ENCODE assay signal across 8 cellular contexts in the genomic region with DNA sequence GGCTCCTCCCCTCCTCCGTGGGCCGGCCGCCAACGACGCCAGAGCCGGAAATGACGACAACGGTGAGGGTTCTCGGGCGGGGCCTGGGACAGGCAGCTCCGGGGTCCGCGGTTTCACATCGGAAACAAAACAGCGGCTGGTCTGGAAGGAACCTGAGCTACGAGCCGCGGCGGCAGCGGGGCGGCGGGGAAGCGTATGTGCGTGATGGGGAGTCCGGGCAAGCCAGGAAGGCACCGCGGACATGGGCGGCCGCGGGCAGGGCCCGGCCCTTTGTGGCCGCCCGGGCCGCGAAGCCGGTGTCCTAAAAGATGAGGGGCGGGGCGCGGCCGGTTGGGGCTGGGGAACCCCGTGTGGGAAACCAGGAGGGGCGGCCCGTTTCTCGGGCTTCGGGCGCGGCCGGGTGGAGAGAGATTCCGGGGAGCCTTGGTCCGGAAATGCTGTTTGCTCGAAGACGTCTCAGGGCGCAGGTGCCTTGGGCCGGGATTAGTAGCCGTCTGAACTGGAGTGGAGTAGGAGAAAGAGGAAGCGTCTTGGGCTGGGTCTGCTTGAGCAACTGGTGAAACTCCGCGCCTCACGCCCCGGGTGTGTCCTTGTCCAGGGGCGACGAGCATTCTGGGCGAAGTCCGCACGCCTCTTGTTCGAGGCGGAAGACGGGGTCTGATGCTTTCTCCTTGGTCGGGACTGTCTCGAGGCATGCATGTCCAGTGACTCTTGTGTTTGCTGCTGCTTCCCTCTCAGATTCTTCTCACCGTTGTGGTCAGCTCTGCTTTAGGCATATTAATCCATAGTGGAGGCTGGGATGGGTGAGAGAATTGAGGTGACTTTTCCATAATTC. TPM values are rescaled to one million over a fixed set of nuclear protein-coding genes. Genes with fewer than 3 reads are reported as not detected.
DNase-seq lines count a peak whose midpoint lies in the region; ATAC-seq, FAIRE-seq and TF ChIP-seq lines count a peak whose summit lies in the region.

A gene (plus strand): TSS at position 121 of the 835 bp plus-strand sequence. CDS start 11,513 bp downstream, outside the sequence.

- peak within 1 kb of the TSS; percentile 90 for H3K4me3 ChIP-seq in AG04450 (ENCODE audit: low read depth, low read length)
- H3K4me3 ChIP-seq in bronchial epithelial cell (ENCODE audit: low read depth, low read length), result peak within 1 kb of the TSS; percentile 85
- H3K4me3 ChIP-seq in small intestine (ENCODE audit: low read depth in 1 of 2, low read length in 2 of 2), result peak within 1 kb of the TSS; percentile 86 to 98

- peak; percentile 76 for DNase-seq in AG04450 (ENCODE audit: low read depth, low spot score)
- DNase-seq in NCI-H226, result peak; percentile 80
- DNase-seq in WTC11 (ENCODE audit: low spot score), result peak; percentile 99
- DNase-seq in bronchial epithelial cell (ENCODE audit: low read depth), result peak; percentile 80
- DNase-seq in iPS-NIHi11 (ENCODE audit: low spot score), result peak; percentile 99
- peak; percentile 95 for DNase-seq in small intestine

- CTCF ChIA-PET in AG04450 (lab: Charles Lee), result interaction anchor here (1.6 kb wide), 1 partner anchor 12 kb away, joined by 4 read pairs; no protein-coding TSS in a partner anchor
- CTCF ChIA-PET in WTC11 (lab: Charles Lee), result interaction anchor here (0.7 to 2.0 kb wide), 6 partner anchors 11 to 147 kb away, joined by 3 to 7 read pairs (median 4); no protein-coding TSS in a partner anchor

- WGBS in small intestine, 3 donors, result 0% methylated on average over 49 to 71 of the region's 71 CpGs

- FAIRE-seq in bronchial epithelial cell (lab: Jason Lieb, UNC), result no peak
- FAIRE-seq in small intestine (lab: Jason Lieb, UNC), result no peak

- H3K27ac ChIP-seq in AG04450 (ENCODE audit: low read depth, low read length), result peak within 1 kb of the TSS; percentile 93
- H3K27ac ChIP-seq in small intestine (ENCODE audit: low read depth in 1 of 2, low read length in 1 of 2), result peak within 1 kb of the TSS; percentile 98 to 99

- peaks cover 0 to 3% of the 10 kb centered on the region in 2 donors for H3K4me1 ChIP-seq in small intestine (ENCODE audit: control insufficient read depth in 2 of 2, insufficient read depth in 1 of 2, low read depth in 1 of 2, low read length in 1 of 2)

- peak; percentile 92 for ATAC-seq in GM18907 (IDR thresholded peaks at IDR 0.05; ENCODE audit: unreplicated experiment)
- peak; percentile 90 for ATAC-seq in HG03139 (IDR thresholded peaks at IDR 0.05; ENCODE audit: unreplicated experiment)
- peak; percentile 96 for ATAC-seq in WTC11

- peaks cover 21% of the 10 kb centered on the region for H3K36me3 Mint-ChIP-seq in WTC11

- H3K36me3 ChIP-seq in bronchial epithelial cell (ENCODE audit: control insufficient read depth, insufficient read depth, low read length), result peaks cover 1% of the 10 kb centered on the region
- no peaks in the 10 kb centered on the region for H3K36me3 ChIP-seq in small intestine (ENCODE audit: control insufficient read depth in 2 of 2, insufficient read depth in 2 of 2, low read length in 2 of 2)

- TF ChIP-seq CTCF in AG04450 (IDR thresholded peaks at IDR 0.05; ENCODE audit: low read depth, low read length) (no peak), WTC11 (IDR thresholded peaks at IDR 0.05) (no peak), bronchial epithelial cell (IDR thresholded peaks at IDR 0.05; ENCODE audit: insufficient read depth, low read length, severe bottlenecking) (no peak)

- H3K27me3 ChIP-seq in AG04450 (ENCODE audit: control insufficient read depth, insufficient read depth, low read length), result no peaks in the 10 kb centered on the region
- H3K27me3 ChIP-seq in bronchial epithelial cell (ENCODE audit: control insufficient read depth, insufficient read depth, low read length), result no peaks in the 10 kb centered on the region
- H3K27me3 ChIP-seq in small intestine (ENCODE audit: control insufficient read depth in 2 of 2, insufficient read depth in 2 of 2, low read length in 2 of 2), result no peaks in the 10 kb centered on the region

- POLR2A ChIA-PET in AG04450 (lab: Yijun Ruan, JAX), result interaction anchor here (0.6 to 1.2 kb wide), 8 partner anchors 11 to 1194 kb away, joined by 3 to 11 read pairs (median 4); a partner anchor contains a TSS
- POLR2A ChIA-PET in WTC11 (lab: Charles Lee), result interaction anchor here (0.9 to 1.5 kb wide), 8 partner anchors 9 to 477 kb away, joined by 3 to 11 read pairs (median 4); a partner anchor contains a TSS

- H3K27ac Mint-ChIP-seq in WTC11, result peak within 1 kb of the TSS; percentile 93

- peaks cover 16% of the 10 kb centered on the region for H3K27me3 Mint-ChIP-seq in WTC11 (ENCODE audit: low read depth)

- H3K4me3 Mint-ChIP-seq in WTC11, result peak within 1 kb of the TSS; percentile 85

- peaks cover 11% of the 10 kb centered on the region for H3K4me1 Mint-ChIP-seq in WTC11

- peaks cover 23% of the 10 kb centered on the region for H3K9me3 Mint-ChIP-seq in WTC11

- H3K9me3 ChIP-seq in AG04450 (ENCODE audit: control insufficient read depth, insufficient read depth, low read length), result peaks cover 8% of the 10 kb centered on the region
- H3K9me3 ChIP-seq in small intestine (ENCODE audit: control insufficient read depth, low read depth), result no peaks in the 10 kb centered on the region

TF ChIP-seq in WTC11, 78 proteins besides CTCF, POLR2A, EP300 and RAD21 (continues in another document):
- no peak for TF ChIP-seq ZNF396 (CRISPR knock-in tag; IDR thresholded peaks at IDR 0.05; ENCODE audit: borderline replicate concordance)
- TF ChIP-seq, protein P1, sequence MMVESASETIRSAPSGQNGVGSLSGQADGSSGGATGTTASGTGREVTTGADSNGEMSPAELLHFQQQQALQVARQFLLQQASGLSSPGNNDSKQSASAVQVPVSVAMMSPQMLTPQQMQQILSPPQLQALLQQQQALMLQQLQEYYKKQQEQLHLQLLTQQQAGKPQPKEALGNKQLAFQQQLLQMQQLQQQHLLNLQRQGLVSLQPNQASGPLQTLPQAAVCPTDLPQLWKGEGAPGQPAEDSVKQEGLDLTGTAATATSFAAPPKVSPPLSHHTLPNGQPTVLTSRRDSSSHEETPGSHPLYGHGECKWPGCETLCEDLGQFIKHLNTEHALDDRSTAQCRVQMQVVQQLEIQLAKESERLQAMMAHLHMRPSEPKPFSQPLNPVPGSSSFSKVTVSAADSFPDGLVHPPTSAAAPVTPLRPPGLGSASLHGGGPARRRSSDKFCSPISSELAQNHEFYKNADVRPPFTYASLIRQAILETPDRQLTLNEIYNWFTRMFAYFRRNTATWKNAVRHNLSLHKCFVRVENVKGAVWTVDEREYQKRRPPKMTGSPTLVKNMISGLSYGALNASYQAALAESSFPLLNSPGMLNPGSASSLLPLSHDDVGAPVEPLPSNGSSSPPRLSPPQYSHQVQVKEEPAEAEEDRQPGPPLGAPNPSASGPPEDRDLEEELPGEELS (CRISPR knock-in tag; IDR thresholded peaks at IDR 0.05), result no peak; the same call in 1 of the 2 replicates
- TF ChIP-seq ZNF219 (CRISPR knock-in tag; IDR thresholded peaks at IDR 0.05; ENCODE audit: borderline replicate concordance), result no peak
- TF ChIP-seq, protein P2, sequence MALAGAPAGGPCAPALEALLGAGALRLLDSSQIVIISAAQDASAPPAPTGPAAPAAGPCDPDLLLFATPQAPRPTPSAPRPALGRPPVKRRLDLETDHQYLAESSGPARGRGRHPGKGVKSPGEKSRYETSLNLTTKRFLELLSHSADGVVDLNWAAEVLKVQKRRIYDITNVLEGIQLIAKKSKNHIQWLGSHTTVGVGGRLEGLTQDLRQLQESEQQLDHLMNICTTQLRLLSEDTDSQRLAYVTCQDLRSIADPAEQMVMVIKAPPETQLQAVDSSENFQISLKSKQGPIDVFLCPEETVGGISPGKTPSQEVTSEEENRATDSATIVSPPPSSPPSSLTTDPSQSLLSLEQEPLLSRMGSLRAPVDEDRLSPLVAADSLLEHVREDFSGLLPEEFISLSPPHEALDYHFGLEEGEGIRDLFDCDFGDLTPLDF (CRISPR knock-in tag; IDR thresholded peaks at IDR 0.05), result no peak
- TF ChIP-seq, protein P3, sequence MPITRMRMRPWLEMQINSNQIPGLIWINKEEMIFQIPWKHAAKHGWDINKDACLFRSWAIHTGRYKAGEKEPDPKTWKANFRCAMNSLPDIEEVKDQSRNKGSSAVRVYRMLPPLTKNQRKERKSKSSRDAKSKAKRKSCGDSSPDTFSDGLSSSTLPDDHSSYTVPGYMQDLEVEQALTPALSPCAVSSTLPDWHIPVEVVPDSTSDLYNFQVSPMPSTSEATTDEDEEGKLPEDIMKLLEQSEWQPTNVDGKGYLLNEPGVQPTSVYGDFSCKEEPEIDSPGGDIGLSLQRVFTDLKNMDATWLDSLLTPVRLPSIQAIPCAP (CRISPR knock-in tag; IDR thresholded peaks at IDR 0.05), result no peak
- no peak for TF ChIP-seq SMAD4 (CRISPR knock-in tag; IDR thresholded peaks at IDR 0.05)
- no peak for TF ChIP-seq GTF2I (CRISPR knock-in tag; conservative IDR thresholded peaks at IDR 0.05)
- 0 out of 2 replicates have a peak, but pooled peaks have one; percentile 15 for TF ChIP-seq SMAD3 (CRISPR knock-in tag; IDR thresholded peaks at IDR 0.05; ENCODE audit: borderline replicate concordance)
- no peak for TF ChIP-seq SOX15 (CRISPR knock-in tag; IDR thresholded peaks at IDR 0.05)
- no peak for TF ChIP-seq OVOL2 (CRISPR knock-in tag; IDR thresholded peaks at IDR 0.05; ENCODE audit: borderline replicate concordance)
- no peak for TF ChIP-seq JAZF1 (CRISPR knock-in tag; IDR thresholded peaks at IDR 0.05)
- TF ChIP-seq GABPB1 (CRISPR knock-in tag; IDR thresholded peaks at IDR 0.05), result peak; percentile 76
- TF ChIP-seq TEAD1 (CRISPR knock-in tag; IDR thresholded peaks at IDR 0.05), result peak; percentile 66; the same call in 1 of the 2 replicates
- TF ChIP-seq NFATC4 (CRISPR knock-in tag; IDR thresholded peaks at IDR 0.05), result no peak
- TF ChIP-seq, protein P4, sequence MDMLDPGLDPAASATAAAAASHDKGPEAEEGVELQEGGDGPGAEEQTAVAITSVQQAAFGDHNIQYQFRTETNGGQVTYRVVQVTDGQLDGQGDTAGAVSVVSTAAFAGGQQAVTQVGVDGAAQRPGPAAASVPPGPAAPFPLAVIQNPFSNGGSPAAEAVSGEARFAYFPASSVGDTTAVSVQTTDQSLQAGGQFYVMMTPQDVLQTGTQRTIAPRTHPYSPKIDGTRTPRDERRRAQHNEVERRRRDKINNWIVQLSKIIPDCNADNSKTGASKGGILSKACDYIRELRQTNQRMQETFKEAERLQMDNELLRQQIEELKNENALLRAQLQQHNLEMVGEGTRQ (CRISPR knock-in tag; IDR thresholded peaks at IDR 0.05), result no peak
- no peak; the same call in 1 of the 2 replicates for TF ChIP-seq FOXP1 (CRISPR knock-in tag; IDR thresholded peaks at IDR 0.05; ENCODE audit: borderline replicate concordance)
- no peak for TF ChIP-seq FOXJ3 (CRISPR knock-in tag; IDR thresholded peaks at IDR 0.05; ENCODE audit: borderline replicate concordance)
- peak; percentile 86 for TF ChIP-seq SP1 (CRISPR knock-in tag; conservative IDR thresholded peaks at IDR 0.05)
- TF ChIP-seq NR3C1 (CRISPR knock-in tag; conservative IDR thresholded peaks at IDR 0.05; ENCODE audit: low read depth), result no peak

RNA-seq across cellular contexts. Expression of the gene that starts here (rescaled TPM):
- polyA plus RNA-seq in AG04450 (2011; rRNA removed) (20.2 and 37.3 TPM in 2 replicates), small intestine (10 to 100 TPM; 24.4 to 38.5 (median 32.4) TPM)
- polyA minus RNA-seq in AG04450 (2011; rRNA and poly(A)+ RNA removed), result 58.4 and 64.8 TPM in 2 replicates
- total RNA-seq in WTC11 (2021) (26.6 to 31.6 TPM (median 27.2 TPM) in 3 replicates), bronchial epithelial cell (78.5 and 86.1 TPM in 2 replicates)

Comparison
In these comparisons a context has a peak if more than half of its experiments do, and no peak if none do; other contexts are left out.
1. Peak in every context shown above with its lines: DNase-seq, ATAC-seq, H3K4me3 ChIP-seq and H3K27ac ChIP-seq.